In the genomic region with DNA sequence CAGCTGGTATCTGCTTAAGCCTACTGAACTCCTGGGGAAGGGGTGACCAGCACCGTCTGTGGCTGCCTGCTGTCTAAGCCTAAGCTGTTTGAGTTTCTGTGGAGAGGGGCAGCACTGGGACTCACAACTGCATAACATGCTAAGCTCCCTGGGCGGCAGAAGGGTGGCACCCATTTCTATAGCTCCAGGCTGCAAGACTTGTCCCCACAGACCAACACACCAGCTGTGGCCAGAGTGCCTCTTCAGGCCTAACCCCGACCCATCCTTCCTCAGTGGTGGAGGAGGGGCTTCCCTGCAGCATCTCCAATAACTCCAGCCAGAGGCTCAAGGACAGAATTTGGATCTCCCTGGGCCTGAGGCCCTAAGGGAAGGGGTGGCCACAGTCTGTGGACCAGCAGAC, we compare ENCODE assay signal across 2 cellular contexts.
TF ChIP-seq lines count a peak whose summit lies in the region.

No MANE protein-coding gene starts in this region.

TF ChIP-seq in IMR-90, 13 proteins besides CTCF, POLR2A, EP300 and RAD21:
- TF ChIP-seq MAZ (IDR thresholded peaks at IDR 0.05; ENCODE audit: borderline replicate concordance, low read depth, low read length) (no peak), NFE2L2 (IDR thresholded peaks at IDR 0.05; ENCODE audit: low read depth, low read length) (no peak), MXI1 (IDR thresholded peaks at IDR 0.05; ENCODE audit: borderline replicate concordance, low read depth, low read length) (no peak), CEBPB (IDR thresholded peaks at IDR 0.05; ENCODE audit: low read depth, low read length) (no peak), RFX5 (IDR thresholded peaks at IDR 0.05; ENCODE audit: low read depth, low read length) (no peak)
- TF ChIP-seq, protein P1, sequence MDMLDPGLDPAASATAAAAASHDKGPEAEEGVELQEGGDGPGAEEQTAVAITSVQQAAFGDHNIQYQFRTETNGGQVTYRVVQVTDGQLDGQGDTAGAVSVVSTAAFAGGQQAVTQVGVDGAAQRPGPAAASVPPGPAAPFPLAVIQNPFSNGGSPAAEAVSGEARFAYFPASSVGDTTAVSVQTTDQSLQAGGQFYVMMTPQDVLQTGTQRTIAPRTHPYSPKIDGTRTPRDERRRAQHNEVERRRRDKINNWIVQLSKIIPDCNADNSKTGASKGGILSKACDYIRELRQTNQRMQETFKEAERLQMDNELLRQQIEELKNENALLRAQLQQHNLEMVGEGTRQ (IDR thresholded peaks at IDR 0.05; ENCODE audit: low read depth, low read length): no peak
TF ChIP-seq in IMR-90: peak in this region for 0.

TF ChIP-seq in H1, 55 proteins besides CTCF, POLR2A, EP300 and RAD21:
- TF ChIP-seq CBX8 (IDR thresholded peaks at IDR 0.05; ENCODE audit: borderline replicate concordance, low read depth, low read length) (no peak), HDAC2 (IDR thresholded peaks at IDR 0.05; ENCODE audit: borderline replicate concordance in 1 of 2, low read depth in 2 of 2, low read length in 2 of 2) (no peak), ZNF274 (IDR thresholded peaks at IDR 0.05; ENCODE audit: borderline replicate concordance, extremely low read depth, low read length) (no peak), JUND (IDR thresholded peaks at IDR 0.05; ENCODE audit: low read length) (no peak), POU5F1 (IDR thresholded peaks at IDR 0.05; ENCODE audit: low read depth, low read length) (no peak), CEBPB (IDR thresholded peaks at IDR 0.05; ENCODE audit: low read depth, low read length) (no peak), BACH1 (IDR thresholded peaks at IDR 0.05; ENCODE audit: low read length) (no peak)
- TF ChIP-seq, protein P2, sequence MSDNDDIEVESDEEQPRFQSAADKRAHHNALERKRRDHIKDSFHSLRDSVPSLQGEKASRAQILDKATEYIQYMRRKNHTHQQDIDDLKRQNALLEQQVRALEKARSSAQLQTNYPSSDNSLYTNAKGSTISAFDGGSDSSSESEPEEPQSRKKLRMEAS (IDR thresholded peaks at IDR 0.05): no peak
